17 cellular contexts compared by ENCODE assay signal in the genomic region with DNA sequence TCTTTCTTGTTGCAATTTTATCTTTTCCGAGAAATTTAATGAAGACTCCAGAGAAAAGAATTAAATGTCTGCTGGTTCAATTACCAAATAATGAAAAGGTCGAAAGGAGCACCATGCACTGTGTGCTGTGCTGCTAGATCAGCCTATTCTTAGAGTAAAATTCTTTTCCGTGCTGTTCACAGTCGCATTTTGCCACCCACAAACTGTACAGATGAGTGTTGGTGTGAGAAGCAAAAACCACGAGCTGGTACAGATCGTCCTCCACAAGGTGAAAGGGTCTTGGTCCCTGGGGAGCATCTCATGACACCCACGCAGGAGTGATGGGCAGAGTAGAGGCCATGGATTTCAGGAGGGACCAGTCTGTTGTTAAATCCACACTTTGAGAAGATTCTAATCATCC.
DNase-seq lines count a peak whose midpoint lies in the region; ATAC-seq and TF ChIP-seq lines count a peak whose summit lies in the region.
"Had no signal": no experiment of that assay in that cellular context is flagged by ENCODE, and none has a peak within 500 bp of the region (broad histone marks: within the 10 kb centered on the region; RNA-seq: fewer than 3 reads in every experiment).

No MANE protein-coding gene starts in this region.

- H3K4me1 Mint-ChIP-seq in GM23338 (no peaks in the 10 kb centered on the region), immature natural killer cell (peaks cover 57% of the 10 kb centered on the region in 2 donors)
- H3K4me1 Mint-ChIP-seq: B cell; CD4-positive, CD25-positive, alpha-beta regulatory T cell had no signal

- H3K9me3 Mint-ChIP-seq in GM23338, result no peaks in the 10 kb centered on the region
- peaks cover 0 to 3% (median 0%) of the 10 kb centered on the region in 6 donors for H3K9me3 Mint-ChIP-seq in immature natural killer cell
- H3K9me3 Mint-ChIP-seq: CD8-positive, alpha-beta T cell had no signal

- H3K27me3 ChIP-seq in GM23338 (ENCODE audit: insufficient read depth), result no peaks in the 10 kb centered on the region
- no peaks in the 10 kb centered on the region for H3K27me3 ChIP-seq in colonic mucosa
- no peaks in the 10 kb centered on the region for H3K27me3 ChIP-seq in Karpas-422 (ENCODE audit: low read length)
- H3K27me3 ChIP-seq: BLaER1 had no signal

- H3K36me3 Mint-ChIP-seq in GM23338 (ENCODE audit: low read depth), result no peaks in the 10 kb centered on the region
- H3K36me3 Mint-ChIP-seq in immature natural killer cell, result no peaks in the 10 kb centered on the region
- H3K36me3 Mint-ChIP-seq: CD4-positive, CD25-positive, alpha-beta regulatory T cell; CD8-positive, alpha-beta T cell had no signal

- no peaks in the 10 kb centered on the region for H3K79me2 ChIP-seq in GM23338 (replicated peaks; ENCODE audit: insufficient read depth)
- no peaks in the 10 kb centered on the region for H3K79me2 ChIP-seq in Karpas-422 (ENCODE audit: low read length)

- ATAC-seq in GM23338, result no peak
- ATAC-seq: CD8-positive, alpha-beta T cell had no signal

- H4K20me1 ChIP-seq in GM23338 (replicated peaks; ENCODE audit: insufficient read depth) (no peaks in the 10 kb centered on the region), Karpas-422 (ENCODE audit: insufficient read depth, low read depth, low read length) (no peaks in the 10 kb centered on the region)
- H4K20me1 ChIP-seq: BLaER1 had no signal

- H3K27ac Mint-ChIP-seq in GM23338, result no peak overlapping the region
- H3K27ac Mint-ChIP-seq in immature natural killer cell, result peak overlapping the region in 3 of 6 donors; percentile 27 to 85 (median 73)
- H3K27ac Mint-ChIP-seq: B cell; CD4-positive, CD25-positive, alpha-beta regulatory T cell; CD8-positive, alpha-beta T cell had no signal

- H3K27me3 Mint-ChIP-seq in GM23338 (ENCODE audit: insufficient read depth, low read depth, poor library complexity) (peaks cover 3% of the 10 kb centered on the region), immature natural killer cell (ENCODE audit: low read depth in 3 of 3) (peaks cover 0 to 5% (median 0%) of the 10 kb centered on the region in 3 donors)

- H3K36me3 ChIP-seq in GM23338 (ENCODE audit: insufficient read depth), result no peaks in the 10 kb centered on the region
- H3K36me3 ChIP-seq in colonic mucosa, result no peaks in the 10 kb centered on the region
- no peaks in the 10 kb centered on the region for H3K36me3 ChIP-seq in Karpas-422 (ENCODE audit: insufficient read depth, low read length)
- H3K36me3 ChIP-seq: BLaER1 had no signal

- H3K9me2 ChIP-seq in GM23338 (ENCODE audit: insufficient read depth) (peaks cover 11% of the 10 kb centered on the region; the same call in 1 of the 2 replicates), Karpas-422 (replicated peaks; ENCODE audit: insufficient read depth, low read length) (no peaks in the 10 kb centered on the region)

- H3K9me3 ChIP-seq in colonic mucosa (no peaks in the 10 kb centered on the region), Karpas-422 (ENCODE audit: low read length) (no peaks in the 10 kb centered on the region)
- H3K9me3 ChIP-seq: BLaER1, Caco-2 had no signal

- DNase-seq in Ammon's horn (ENCODE audit: low spot score) (peak; percentile 18), GM23338 (ENCODE audit: low spot score) (no peak), caudate nucleus (lab: John Stamatoyannopoulos, UW) (peak in 10 of 61 donors; percentile 10 to 39 (median 20)), immature natural killer cell (no peak), colonic mucosa (no peak), Karpas-422 (no peak), coronary artery (ENCODE audit: low spot score) (no peak)
- DNase-seq: Caco-2; CD4-positive, CD25-positive, alpha-beta regulatory T cell; DMS153; DND-41; H7; HCEC 1CT had no signal

- H3K4me1 ChIP-seq in GM23338 (ENCODE audit: insufficient read depth) (no peaks in the 10 kb centered on the region), colonic mucosa (no peaks in the 10 kb centered on the region), Karpas-422 (ENCODE audit: low read length) (no peaks in the 10 kb centered on the region)
- H3K4me1 ChIP-seq: Caco-2 had no signal

- H3K4me2 ChIP-seq in GM23338, result no peak overlapping the region
- no peak overlapping the region for H3K4me2 ChIP-seq in Karpas-422 (ENCODE audit: low read depth, low read length, poor library complexity, severe bottlenecking)
- H3K4me2 ChIP-seq: BLaER1 had no signal

- no peak overlapping the region for H3K4me3 Mint-ChIP-seq in GM23338
- H3K4me3 Mint-ChIP-seq in immature natural killer cell, result peak overlapping the region in 4 of 5 donors; percentile 46 to 74 (median 62)
- H3K4me3 Mint-ChIP-seq: B cell; CD4-positive, CD25-positive, alpha-beta regulatory T cell; CD8-positive, alpha-beta T cell had no signal

- H3K4me3 ChIP-seq in GM23338, result no peak overlapping the region
- no peak overlapping the region for H3K4me3 ChIP-seq in colonic mucosa
- no peak overlapping the region for H3K4me3 ChIP-seq in Karpas-422 (ENCODE audit: low read length)
- H3K4me3 ChIP-seq in coronary artery, result no peak overlapping the region
- H3K4me3 ChIP-seq: BLaER1 had no signal

- TF ChIP-seq CTCF in GM23338 (conservative IDR thresholded peaks at IDR 0.05; ENCODE audit: low read depth in 2 of 2) (no peak), colonic mucosa (IDR thresholded peaks at IDR 0.05) (no peak), coronary artery (IDR thresholded peaks at IDR 0.05) (no peak)

- intact Hi-C loops in colonic mucosa (cut with DNase I), result no loop called here

- H3F3A ChIP-seq in GM23338 (replicated peaks; ENCODE audit: low read depth), result no peaks in the 10 kb centered on the region

- H3K27ac ChIP-seq in GM23338 (ENCODE audit: low read depth) (no peak overlapping the region), caudate nucleus (ENCODE audit: low read depth, low read length) (peak overlapping the region; percentile 38), colonic mucosa (no peak overlapping the region), Karpas-422 (ENCODE audit: low read length) (no peak overlapping the region), coronary artery (no peak overlapping the region)
- H3K27ac ChIP-seq: BLaER1, C4-2B had no signal

- H3K9ac ChIP-seq in colonic mucosa (ENCODE audit: low read depth in 2 of 2, low read length in 2 of 2) (no peak overlapping the region), Karpas-422 (ENCODE audit: low read length) (no peak overlapping the region)
- H3K9ac ChIP-seq: BLaER1 had no signal

- H2AFZ ChIP-seq in GM23338 (peak overlapping the region; percentile 38; the same call in 1 of the 2 replicates), Karpas-422 (ENCODE audit: low read length) (no peak overlapping the region)

TF ChIP-seq in GM23338, 12 proteins besides CTCF, POLR2A, EP300 and RAD21:
- no peak for TF ChIP-seq ZNF331 (CRISPR knock-in tag; IDR thresholded peaks at IDR 0.05; ENCODE audit: low read depth)
- TF ChIP-seq, protein P1, sequence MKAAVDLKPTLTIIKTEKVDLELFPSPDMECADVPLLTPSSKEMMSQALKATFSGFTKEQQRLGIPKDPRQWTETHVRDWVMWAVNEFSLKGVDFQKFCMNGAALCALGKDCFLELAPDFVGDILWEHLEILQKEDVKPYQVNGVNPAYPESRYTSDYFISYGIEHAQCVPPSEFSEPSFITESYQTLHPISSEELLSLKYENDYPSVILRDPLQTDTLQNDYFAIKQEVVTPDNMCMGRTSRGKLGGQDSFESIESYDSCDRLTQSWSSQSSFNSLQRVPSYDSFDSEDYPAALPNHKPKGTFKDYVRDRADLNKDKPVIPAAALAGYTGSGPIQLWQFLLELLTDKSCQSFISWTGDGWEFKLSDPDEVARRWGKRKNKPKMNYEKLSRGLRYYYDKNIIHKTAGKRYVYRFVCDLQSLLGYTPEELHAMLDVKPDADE (IDR thresholded peaks at IDR 0.05), result no peak
- TF ChIP-seq EZH2 (IDR thresholded peaks at IDR 0.05; ENCODE audit: low read depth, unreplicated experiment), result no peak
- TF ChIP-seq STAT1 (IDR thresholded peaks at IDR 0.05; ENCODE audit: unreplicated experiment), result no peak
- no peak for TF ChIP-seq ZNF114 (CRISPR knock-in tag; IDR thresholded peaks at IDR 0.05)
